In the genomic region with DNA sequence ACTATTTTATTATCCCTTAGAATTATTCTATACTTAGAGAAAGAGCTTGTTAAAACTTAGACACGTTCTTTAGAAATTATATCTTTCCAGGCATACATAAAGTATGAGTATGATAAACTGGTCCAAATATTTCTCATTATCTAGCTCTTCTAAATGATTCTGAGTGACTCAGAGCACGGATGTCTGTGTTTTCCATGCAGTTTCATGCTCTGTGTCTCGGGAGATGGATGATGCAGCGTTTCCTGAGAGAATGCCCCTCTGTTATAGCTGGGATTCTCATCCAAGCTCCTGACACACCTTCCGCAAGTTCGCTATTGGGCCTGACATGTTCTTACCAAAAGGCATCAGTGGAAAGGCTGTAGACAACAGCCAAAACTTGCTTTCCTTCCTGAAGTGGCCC, we compare ENCODE assay signal across 27 cellular contexts.
"Had no signal": no experiment of that assay in that cellular context is flagged by ENCODE, and none has a peak within 500 bp of the region (broad histone marks: within the 10 kb centered on the region; RNA-seq: fewer than 3 reads in every experiment).

No MANE protein-coding gene starts in this region.

- H3K9me3 ChIP-seq: adrenal gland, ovary, psoas muscle, right atrium auricular region, suprapubic skin, tibial nerve had no signal

- FAIRE-seq: endometrium, frontal cortex had no signal

- H3K27ac ChIP-seq: adrenal gland, cardiac muscle cell, ovary, psoas muscle, right atrium auricular region, suprapubic skin, tibial nerve, VCaP had no signal

- H3K4me1 ChIP-seq: adrenal gland, right atrium auricular region, suprapubic skin, tibial nerve had no signal

- H3K4me1 Mint-ChIP-seq: mesothelial cell of epicardium; stimulated activated effector memory CD8-positive, alpha-beta T cell treated with anti-CD3 and anti-CD28 coated beads, Interleukin-12 subunit alpha, Interleukin-12 subunit beta, amount 100 ng/mL, for 72 hours; stimulated activated naive CD8-positive, alpha-beta T cell treated with anti-CD3 and anti-CD28 coated beads, Interleukin-15, amount 100 ng/mL, for 72 hours had no signal

- H3K4me3 ChIP-seq: adrenal gland, cardiac muscle cell, ovary, psoas muscle, right atrium auricular region, suprapubic skin, tibial nerve had no signal

- H3K36me3 ChIP-seq: ovary had no signal

- H3K27ac Mint-ChIP-seq: activated naive CD8-positive, alpha-beta T cell; activated T-helper 2 cell treated with anti-CD3 and anti-CD28 coated beads, Interferon-gamma antibody, Interleukin-2, Interleukin-4, amounts not matched to agents 10 μg/mL and 5 μg/mL and 100 μg/mL, durations not matched to agents 14 hours and 24 hours and 36 hours; mesothelial cell of epicardium; stimulated activated effector memory CD8-positive, alpha-beta T cell treated with anti-CD3 and anti-CD28 coated beads, Interleukin-12 subunit alpha, Interleukin-12 subunit beta, amount 100 ng/mL, for 72 hours had no signal

- H3K4me3 Mint-ChIP-seq: activated CD4-positive, alpha-beta T cell treated with anti-CD3 and anti-CD28 coated beads, Interleukin-2, amount 10 ng/mL, durations not matched to agents 7 days and 5 days; activated naive CD8-positive, alpha-beta T cell; activated T-cell treated with anti-CD3 and anti-CD28 coated beads, Interleukin-2, amount 50 U/mL, for 4 hours; mesothelial cell of epicardium; naive thymus-derived CD8-positive, alpha-beta T cell; stimulated activated effector memory CD8-positive, alpha-beta T cell treated with anti-CD3 and anti-CD28 coated beads, Interleukin-12 subunit alpha, Interleukin-12 subunit beta, amount 100 ng/mL, for 72 hours; stimulated activated naive CD8-positive, alpha-beta T cell treated with anti-CD3 and anti-CD28 coated beads, Interleukin-15, amount 100 ng/mL, for 72 hours had no signal

- H3K9me3 Mint-ChIP-seq: activated CD4-positive, alpha-beta T cell treated with anti-CD3 and anti-CD28 coated beads, Interleukin-2, amount 10 ng/mL, durations not matched to agents 7 days and 5 days; activated T-cell treated with anti-CD3 and anti-CD28 coated beads, Interleukin-2, amount 50 U/mL, for 4 hours; activated T-helper 2 cell treated with anti-CD3 and anti-CD28 coated beads, Interferon-gamma antibody, Interleukin-2, Interleukin-4, amounts not matched to agents 10 μg/mL and 5 μg/mL and 100 μg/mL, durations not matched to agents 14 hours and 24 hours and 36 hours; mesothelial cell of epicardium; naive thymus-derived CD8-positive, alpha-beta T cell; stimulated activated effector memory CD8-positive, alpha-beta T cell treated with anti-CD3 and anti-CD28 coated beads, Interleukin-12 subunit alpha, Interleukin-12 subunit beta, amount 100 ng/mL, for 72 hours; stimulated activated naive CD8-positive, alpha-beta T cell treated with anti-CD3 and anti-CD28 coated beads, Interleukin-15, amount 100 ng/mL, for 72 hours had no signal

- H3K27me3 Mint-ChIP-seq: activated CD4-positive, alpha-beta T cell treated with anti-CD3 and anti-CD28 coated beads, Interleukin-2, amount 10 ng/mL, durations not matched to agents 7 days and 5 days; activated naive CD8-positive, alpha-beta T cell; naive thymus-derived CD8-positive, alpha-beta T cell; stimulated activated naive CD8-positive, alpha-beta T cell treated with anti-CD3 and anti-CD28 coated beads, Interleukin-15, amount 100 ng/mL, for 72 hours had no signal

- DNase-seq: activated CD4-positive, alpha-beta T cell treated with anti-CD3 and anti-CD28 coated beads, Interleukin-2, amount 10 ng/mL, durations not matched to agents 7 days and 5 days; activated CD8-positive, alpha-beta memory T cell treated with anti-CD3 and anti-CD28 coated beads for 24 hours; activated CD8-positive, alpha-beta memory T cell treated with anti-CD3 and anti-CD28 coated beads, Interleukin-2, amount 50 U/mL, for 4 hours; activated naive CD4-positive, alpha-beta T cell; activated T-cell treated with anti-CD3 and anti-CD28 coated beads, Interleukin-2, amount 50 U/mL, for 4 hours; adrenal gland; cortex of kidney; erythroblast; glutamatergic neuron; hippocampal formation; left ventricle myocardium superior; mammary epithelial cell; naive thymus-derived CD8-positive, alpha-beta T cell; ovary; psoas muscle; stimulated activated naive CD8-positive, alpha-beta T cell treated with anti-CD3 and anti-CD28 coated beads, Interleukin-15, amount 100 ng/mL, for 72 hours had no signal

- H3K27me3 ChIP-seq: adrenal gland, cardiac muscle cell, ovary, right atrium auricular region, suprapubic skin, tibial nerve had no signal
